In the genomic region with DNA sequence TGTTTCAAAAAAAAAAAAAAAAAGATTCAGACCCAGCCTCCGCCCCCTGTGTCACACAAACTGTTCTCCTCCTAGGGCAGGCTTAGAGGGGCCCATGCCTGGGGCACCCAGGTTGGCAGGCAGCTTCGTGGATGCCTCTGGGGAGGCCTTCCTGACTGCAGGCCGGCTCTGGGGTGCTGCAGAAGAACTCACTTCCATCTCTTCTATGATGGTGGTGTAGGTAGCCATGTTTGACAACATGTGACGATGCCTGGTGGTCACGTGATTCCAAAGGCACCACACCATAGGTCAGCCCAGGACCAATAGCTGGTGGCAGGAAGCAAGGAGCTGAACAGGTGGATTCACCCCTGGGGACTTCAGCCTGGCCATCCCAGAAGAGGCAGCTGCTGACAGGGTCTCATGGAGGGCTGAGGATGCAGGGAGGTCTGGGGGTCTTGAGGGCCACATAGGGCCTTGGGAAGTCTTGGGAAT, we compare ENCODE assay signal across 8 cellular contexts. TPM values are rescaled to one million over a fixed set of nuclear protein-coding genes. Genes with fewer than 3 reads are reported as not detected.
DNase-seq lines count a peak whose midpoint lies in the region; ATAC-seq and TF ChIP-seq lines count a peak whose summit lies in the region.

No MANE protein-coding gene starts in this region.

- H3K9me3 ChIP-seq in A673 (ENCODE audit: low read depth, low read length, poor library complexity, severe bottlenecking): peaks cover 6% of the 10 kb centered on the region

- TF ChIP-seq POLR2A in lower leg skin (IDR thresholded peaks at IDR 0.05): no peak

- H3K27ac Mint-ChIP-seq in T-cell: no peak overlapping the region

- POLR2A ChIA-PET in A673 (lab: Charles Lee; ENCODE audit: low non-redundant PET) (interaction anchor here (0.7 kb wide), 1 partner anchor 19 kb away, joined by 5 read pairs; no protein-coding TSS in a partner anchor), GM10248 (lab: Yijun Ruan, JAX) (no interaction called here), T-cell (lab: Charles Lee) (interaction anchor here in 1 of 2 donors (0.6 kb wide), 1 partner anchor 62 kb away, joined by 4 read pairs; no protein-coding TSS in a partner anchor)

- 92 to 96% methylated on average over 4 to 5 of the region's 5 CpGs for WGBS in lower leg skin, 2 donors

- no peak overlapping the region for H3K4me3 ChIP-seq in A673 (ENCODE audit: low read depth, low read length, poor library complexity, severe bottlenecking)
- H3K4me3 ChIP-seq in lower leg skin (ENCODE audit: low read depth, poor library complexity, severe bottlenecking): no peak overlapping the region

- H3K9me3 Mint-ChIP-seq in T-cell: peaks cover 0 to 5% (median 5%) of the 10 kb centered on the region in 3 donors

- H3K27me3 ChIP-seq in A673 (replicated peaks; ENCODE audit: insufficient read depth, low read depth, low read length, poor library complexity) (no peaks in the 10 kb centered on the region), foreskin keratinocyte (no peaks in the 10 kb centered on the region)

- CTCF ChIA-PET in A673 (lab: Charles Lee): interaction anchor here (0.5 kb wide), 1 partner anchor 68 kb away, joined by 6 read pairs; no protein-coding TSS in a partner anchor
- CTCF ChIA-PET in GM10248 (lab: Yijun Ruan, JAX): no interaction called here
- CTCF ChIA-PET in T-cell (lab: Charles Lee): no interaction called here

- H3K27ac ChIP-seq in A673 (ENCODE audit: low read depth, low read length, poor library complexity, severe bottlenecking): no peak overlapping the region
- H3K27ac ChIP-seq in foreskin keratinocyte: no peak overlapping the region

- H3K36me3 Mint-ChIP-seq in T-cell: no peaks in the 10 kb centered on the region

- ATAC-seq in T-cell (replicated peaks in 1 of 4) (no peak), foreskin keratinocyte (no peak)

- H3K36me3 ChIP-seq in A673 (ENCODE audit: insufficient read depth, low read length, poor library complexity, severe bottlenecking): no peaks in the 10 kb centered on the region

- BruUV-seq in A673 (replicated peaks; lab: Mats Ljungman, UMichigan): no TSS peak

- DNase-seq in A673 (ENCODE audit: low spot score) (peak; percentile 54), GM10248 (ENCODE audit: extremely low spot score) (peak; percentile 81), NCI-H69 (lab: John Stamatoyannopoulos, UW) (peak; percentile 67), dermis blood vessel endothelial cell (peak; percentile 26), T-cell (no peak), HT-29 (ENCODE audit: low spot score) (no peak), foreskin keratinocyte (no peak), lower leg skin (ENCODE audit: low spot score in 2 of 2) (no peak)

- peaks cover 4% of the 10 kb centered on the region for H3K4me1 ChIP-seq in A673 (ENCODE audit: insufficient read depth, low read length, poor library complexity, severe bottlenecking)
- H3K4me1 ChIP-seq in foreskin keratinocyte: no peaks in the 10 kb centered on the region

- intact Hi-C loops in A673 (cut with micrococcal nuclease; ENCODE audit: unreplicated experiment): loop anchor here (10.0 kb wide), 2 partner anchors 113 to 243 kb away; no protein-coding TSS in a partner anchor
- intact Hi-C loops in lower leg skin (cut with DNase I; ENCODE audit: low total_unique reads): loop anchor here (10.0 kb wide), 1 partner anchor 233 kb away; no protein-coding TSS in a partner anchor

- H3K27me3 Mint-ChIP-seq in T-cell: no peaks in the 10 kb centered on the region

- H3K4me1 Mint-ChIP-seq in T-cell: peaks cover 3 to 7% (median 6%) of the 10 kb centered on the region in 3 donors

- no peak overlapping the region for H3K4me3 Mint-ChIP-seq in T-cell

- TF ChIP-seq CTCF in A673 (conservative IDR thresholded peaks at IDR 0.05; ENCODE audit: low read depth, low read length) (no peak), GM10248 (IDR thresholded peaks at IDR 0.05; ENCODE audit: control extremely low read depth, extremely low read depth, low read depth, missing control alignments) (no peak), foreskin keratinocyte (conservative IDR thresholded peaks at IDR 0.05) (no peak), lower leg skin (IDR thresholded peaks at IDR 0.05) (no peak)

RNA-seq across cellular contexts. Expression of a gene that starts 24.1 kb away (rescaled TPM):
- total RNA-seq in A673 (2021) (2.3 and 3.5 TPM in 2 replicates), dermis blood vessel endothelial cell (28.2 and 45.6 TPM in 2 replicates), T-cell (1 to 10 TPM; 1.1 to 2.7 (median 1.6) TPM), foreskin keratinocyte (19.2 and 24.9 TPM in 2 replicates), lower leg skin (10 to 100 TPM; 31.7 to 72.7 (median 54.1) TPM)
- 6.8 and 12.4 TPM in 2 replicates for total RNA-seq in HT-29 (2014; rRNA removed; shearing (Covaris generic))
- polyA plus RNA-seq in foreskin keratinocyte: 9.8 and 13.1 TPM in 2 replicates

RNA-seq across cellular contexts. Expression of a gene that starts 58.7 kb away (rescaled TPM):
- 18.4 and 21.3 TPM in 2 replicates for total RNA-seq in A673 (2021)
- 48.8 and 58.5 TPM in 2 replicates for total RNA-seq in dermis blood vessel endothelial cell
- 10 to 100 TPM in 4 of 5 donors, 1 to 10 TPM in 1; 8.8 to 24.3 (median 22.9) TPM for total RNA-seq in T-cell
- total RNA-seq in HT-29 (2014; rRNA removed; shearing (Covaris generic)): 22.5 and 26.7 TPM in 2 replicates
- 10.5 and 15.1 TPM in 2 replicates for total RNA-seq in foreskin keratinocyte
- polyA plus RNA-seq in foreskin keratinocyte: 5.5 and 5.9 TPM in 2 replicates
- 100 to 1,000 TPM in 2 of 4 donors, 10 to 100 TPM in 2; 78.7 to 136 (median 117) TPM for total RNA-seq in lower leg skin

Comparison
In these comparisons a context has a peak if more than half of its experiments do, and no peak if none do; other contexts are left out.
1. DNase-seq: peak in A673 (single experiment), GM10248 (single experiment), NCI-H69 (single experiment) and dermis blood vessel endothelial cell (single experiment); none in T-cell (0 of 34), HT-29 (single experiment), foreskin keratinocyte (0 of 2) and lower leg skin (0 of 2).